13 cellular contexts compared by ENCODE assay signal in the genomic region with DNA sequence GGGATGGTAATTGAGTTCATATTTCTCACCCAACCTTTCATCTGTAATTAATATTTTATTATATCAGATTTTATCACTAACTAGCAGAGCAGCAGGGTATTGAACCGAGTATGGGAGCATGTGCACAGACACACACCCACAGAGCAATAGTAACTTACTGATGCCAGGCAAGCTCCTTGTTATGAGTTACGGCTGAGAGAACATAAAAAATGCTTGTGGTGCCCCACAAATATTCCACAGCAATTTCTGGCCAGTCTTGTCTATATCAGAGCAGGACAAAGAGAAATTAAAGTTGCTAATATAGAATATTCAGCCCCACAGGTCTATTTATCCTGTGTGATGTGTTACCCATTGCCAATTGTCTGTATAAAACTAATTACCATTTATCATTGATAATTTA.
DNase-seq lines count a peak whose midpoint lies in the region; FAIRE-seq and TF ChIP-seq lines count a peak whose summit lies in the region.
"Had no signal": no experiment of that assay in that cellular context is flagged by ENCODE, and none has a peak within 500 bp of the region (broad histone marks: within the 10 kb centered on the region; RNA-seq: fewer than 3 reads in every experiment).

No MANE protein-coding gene starts in this region.

- no peak for TF ChIP-seq POLR2A in vagina (IDR thresholded peaks at IDR 0.05)

- intact Hi-C loops in vagina (cut with DNase I), result no loop called here

- DNase-seq in EH (ENCODE audit: low read depth) (peak; percentile 18), adipocyte (ENCODE audit: low read depth) (peak; percentile 54), glomerular visceral epithelial cell (ENCODE audit: extremely low spot score) (peak; percentile 85), small intestine (peak; percentile 26), HAP-1 (ENCODE audit: low spot score in 2 of 2) (no peak), H7 (no peak), vagina (ENCODE audit: extremely low spot score in 2 of 2) (no peak)
- DNase-seq: CD8-positive, alpha-beta T cell; NCI-H1436; NCI-H2029 treated with DMSO at 0.1 percent for 48 hours; NCI-H524; SHP77 treated with DMSO at 0.1 percent for 48 hours had no signal

- H3K4me3 ChIP-seq in adipocyte (ENCODE audit: low read length) (no peak overlapping the region), small intestine (ENCODE audit: low read depth in 1 of 2, low read length in 2 of 2) (no peak overlapping the region), HAP-1 (no peak overlapping the region), H7 (ENCODE audit: insufficient read depth, low read depth, low read length) (no peak overlapping the region), vagina (no peak overlapping the region)

- H3K27me3 ChIP-seq in adipocyte (replicated peaks; ENCODE audit: control insufficient read depth, insufficient read depth, low read length) (no peaks in the 10 kb centered on the region), small intestine (ENCODE audit: control insufficient read depth in 2 of 2, insufficient read depth in 2 of 2, low read length in 2 of 2) (no peaks in the 10 kb centered on the region), HAP-1 (ENCODE audit: low read depth) (no peaks in the 10 kb centered on the region), H7 (ENCODE audit: control insufficient read depth, insufficient read depth, low read length) (no peaks in the 10 kb centered on the region), vagina (no peaks in the 10 kb centered on the region)

- no peak for TF ChIP-seq CTCF in vagina (IDR thresholded peaks at IDR 0.05)

- in situ Hi-C loops in HAP-1 (cut with MboI; ENCODE audit: low sequenced_read_pairs), result no loop called here

- H3K4me1 ChIP-seq in adipocyte (ENCODE audit: control insufficient read depth, insufficient read depth, low read length), result no peaks in the 10 kb centered on the region
- H3K4me1 ChIP-seq in small intestine (ENCODE audit: control insufficient read depth in 2 of 2, insufficient read depth in 1 of 2, low read depth in 1 of 2, low read length in 1 of 2), result no peaks in the 10 kb centered on the region
- no peaks in the 10 kb centered on the region for H3K4me1 ChIP-seq in HAP-1
- H3K4me1 ChIP-seq in vagina, result no peaks in the 10 kb centered on the region

- H3K9me3 ChIP-seq in adipocyte (ENCODE audit: control insufficient read depth, low read length), result peaks cover 12% of the 10 kb centered on the region
- no peaks in the 10 kb centered on the region for H3K9me3 ChIP-seq in small intestine (ENCODE audit: control insufficient read depth, low read depth)
- H3K9me3 ChIP-seq in HAP-1, result no peaks in the 10 kb centered on the region; the same call in 1 of the 2 replicates
- peaks cover 5% of the 10 kb centered on the region for H3K9me3 ChIP-seq in vagina

- FAIRE-seq in small intestine (lab: Jason Lieb, UNC), result no peak
- FAIRE-seq: H1 had no signal

- no peak overlapping the region for H3K9ac ChIP-seq in adipocyte (ENCODE audit: low read length)

- WGBS in small intestine, 3 donors, result 15 to 63% (median 37%) methylated on average over 2 of the region's 2 CpGs

- peaks cover 12% of the 10 kb centered on the region for H3K36me3 ChIP-seq in adipocyte (ENCODE audit: control insufficient read depth, insufficient read depth, low read length, severe bottlenecking)
- no peaks in the 10 kb centered on the region for H3K36me3 ChIP-seq in small intestine (ENCODE audit: control insufficient read depth in 2 of 2, insufficient read depth in 2 of 2, low read length in 2 of 2)
- no peaks in the 10 kb centered on the region for H3K36me3 ChIP-seq in HAP-1 (replicated peaks)
- H3K36me3 ChIP-seq in H7 (replicated peaks; ENCODE audit: control insufficient read depth, insufficient read depth, low read length), result no peaks in the 10 kb centered on the region
- no peaks in the 10 kb centered on the region for H3K36me3 ChIP-seq in vagina

- H3K27ac ChIP-seq in small intestine (ENCODE audit: low read depth in 1 of 2, low read length in 1 of 2) (no peak overlapping the region), vagina (no peak overlapping the region)

Comparison
In these comparisons a context has a peak if more than half of its experiments do, and no peak if none do; other contexts are left out.
1. DNase-seq: peak in EH (single experiment), adipocyte (single experiment), glomerular visceral epithelial cell (single experiment) and small intestine (single experiment); none in HAP-1 (0 of 2), H7 (single experiment) and vagina (0 of 2).